ENCODE assay signal across 1 cellular context in genomic region chr15:40235201-40235890, GRCh38.
TF ChIP-seq lines count a peak whose summit lies in the region.

No MANE protein-coding gene starts in this region.

TF ChIP-seq in WTC11, 78 proteins besides CTCF, POLR2A, EP300 and RAD21 (continued from another document):
- TF ChIP-seq TCF7 (CRISPR knock-in tag; IDR thresholded peaks at IDR 0.05; ENCODE audit: low read depth) (no peak), GABPB1 (CRISPR knock-in tag; IDR thresholded peaks at IDR 0.05) (no peak), ESRRA (CRISPR knock-in tag; IDR thresholded peaks at IDR 0.05; ENCODE audit: borderline replicate concordance) (no peak), SOX15 (CRISPR knock-in tag; IDR thresholded peaks at IDR 0.05) (no peak), ZNF512 (CRISPR knock-in tag; IDR thresholded peaks at IDR 0.05; ENCODE audit: borderline replicate concordance) (no peak), USF1 (CRISPR knock-in tag; IDR thresholded peaks at IDR 0.05) (peak; percentile 61), FOXP1 (CRISPR knock-in tag; IDR thresholded peaks at IDR 0.05; ENCODE audit: borderline replicate concordance) (no peak), ZNF281 (CRISPR knock-in tag; IDR thresholded peaks at IDR 0.05) (no peak), MYBL2 (CRISPR knock-in tag; IDR thresholded peaks at IDR 0.05) (no peak), ZNF425 (CRISPR knock-in tag; conservative IDR thresholded peaks at IDR 0.05) (no peak), E2F5 (CRISPR knock-in tag; IDR thresholded peaks at IDR 0.05) (no peak), ZNF396 (CRISPR knock-in tag; IDR thresholded peaks at IDR 0.05; ENCODE audit: borderline replicate concordance) (no peak), USF2 (CRISPR knock-in tag; IDR thresholded peaks at IDR 0.05) (peak; percentile 76), ZNF671 (CRISPR knock-in tag; IDR thresholded peaks at IDR 0.05) (no peak), NFYB (CRISPR knock-in tag; conservative IDR thresholded peaks at IDR 0.05; ENCODE audit: low read depth) (peak; percentile 57; the same call in 1 of the 2 replicates), FOXJ3 (CRISPR knock-in tag; IDR thresholded peaks at IDR 0.05; ENCODE audit: borderline replicate concordance) (no peak), ZNF416 (CRISPR knock-in tag; IDR thresholded peaks at IDR 0.05) (no peak)
